In genomic region chr9:16708638-16709435, GRCh38 we compare ENCODE assay signal across 11 cellular contexts.
DNase-seq lines count a peak whose midpoint lies in the region; ATAC-seq lines count a peak whose summit lies in the region.
"Had no signal": no experiment of that assay in that cellular context is flagged by ENCODE, and none has a peak within 500 bp of the region (broad histone marks: within the 10 kb centered on the region; RNA-seq: fewer than 3 reads in every experiment).

No MANE protein-coding gene starts in this region.

- peaks cover 0 to 4% (median 0%) of the 10 kb centered on the region in 9 donors for H3K9me3 Mint-ChIP-seq in naive thymus-derived CD8-positive, alpha-beta T cell

- H3K27me3 Mint-ChIP-seq in naive thymus-derived CD8-positive, alpha-beta T cell: peaks cover 0 to 12% (median 3%) of the 10 kb centered on the region in 5 donors

- no peak overlapping the region for H3K4me3 Mint-ChIP-seq in naive thymus-derived CD8-positive, alpha-beta T cell

- no peaks in the 10 kb centered on the region for H3K36me3 ChIP-seq in mesodermal cell (ENCODE audit: control insufficient read depth, insufficient read depth, low read length)
- H3K36me3 ChIP-seq: gastrocnemius medialis had no signal

- H3K4me1 ChIP-seq in mesodermal cell (ENCODE audit: control insufficient read depth, insufficient read depth, low read length, poor library complexity, severe bottlenecking): peaks cover 10% of the 10 kb centered on the region

- H3K9me3 ChIP-seq in mesodermal cell (ENCODE audit: control insufficient read depth, low read length): no peaks in the 10 kb centered on the region
- H3K9me3 ChIP-seq: gastrocnemius medialis had no signal

- H3K4me3 ChIP-seq in mesodermal cell (ENCODE audit: extremely low read depth, insufficient read depth, low read length, poor library complexity, severe bottlenecking): no peak overlapping the region
- H3K4me3 ChIP-seq: coronary artery, gastrocnemius medialis had no signal

- WGBS in mesodermal cell (ENCODE audit: insufficient coverage in 2 of 2), 2 experiments: 11 to 14% methylated on average over 6 to 9 of the region's 14 CpGs

- H3K27ac Mint-ChIP-seq in naive thymus-derived CD8-positive, alpha-beta T cell: no peak overlapping the region

- no peaks in the 10 kb centered on the region for H3K36me3 Mint-ChIP-seq in naive thymus-derived CD8-positive, alpha-beta T cell

- POLR2A ChIA-PET in naive thymus-derived CD8-positive, alpha-beta T cell (lab: Charles Lee): no interaction called here

- H3K27ac ChIP-seq in mesodermal cell (ENCODE audit: low read depth, low read length, severe bottlenecking): peak overlapping the region; percentile 64
- H3K27ac ChIP-seq: gastrocnemius medialis had no signal

- H3K4me1 Mint-ChIP-seq in naive thymus-derived CD8-positive, alpha-beta T cell: peaks cover 0 to 4% (median 0%) of the 10 kb centered on the region in 4 donors

- no peak for ATAC-seq in GM21360 (IDR thresholded peaks at IDR 0.05; ENCODE audit: unreplicated experiment)
- no peak for ATAC-seq in naive thymus-derived CD8-positive, alpha-beta T cell
- no peak for ATAC-seq in GM18867 (IDR thresholded peaks at IDR 0.05; ENCODE audit: unreplicated experiment)
- ATAC-seq: gastrocnemius medialis had no signal

- DNase-seq in NCI-H446 (lab: John Stamatoyannopoulos, UW): peak; percentile 21 to 29
- DNase-seq in ecto neural progenitor cell (ENCODE audit: low spot score): peak; percentile 50
- no peak for DNase-seq in naive thymus-derived CD8-positive, alpha-beta T cell
- no peak for DNase-seq in stimulated activated CD4-positive, alpha-beta T cell treated with anti-CD3 and anti-CD28 coated beads, Interleukin-1b, Interleukin-23, amount 100 ng/mL, for 48 hours
- DNase-seq: Calu3, gastrocnemius medialis, midbrain had no signal

Comparison
In these comparisons a context has a peak if more than half of its experiments do, and no peak if none do; other contexts are left out.
1. DNase-seq: peak in NCI-H446 (2 of 2) and ecto neural progenitor cell (single experiment); none in naive thymus-derived CD8-positive, alpha-beta T cell (0 of 10) and stimulated activated CD4-positive, alpha-beta T cell treated with anti-CD3 and anti-CD28 coated beads, Interleukin-1b, Interleukin-23, amount 100 ng/mL, for 48 hours (single experiment).